In the genomic region with DNA sequence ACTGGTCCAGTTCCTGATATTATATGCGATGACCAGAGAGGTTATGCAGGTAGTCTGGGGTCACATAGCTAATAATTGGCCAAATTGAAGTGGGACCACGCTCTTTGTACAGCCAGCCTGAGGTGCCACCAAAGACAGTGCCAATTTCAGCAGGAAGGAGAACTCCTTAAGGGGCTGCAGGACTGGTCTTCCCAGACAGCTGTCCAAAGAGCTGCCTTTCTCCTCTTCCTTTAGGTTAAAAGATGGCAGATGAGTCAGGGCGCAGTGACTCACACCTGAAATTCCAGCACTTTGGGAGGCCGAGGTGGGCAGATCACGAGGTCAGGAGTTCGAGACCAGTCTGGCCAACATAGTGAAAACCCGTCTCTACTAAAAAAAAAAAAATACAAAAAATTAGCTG, we compare ENCODE assay signal across 19 cellular contexts.
"Had no signal": no experiment of that assay in that cellular context is flagged by ENCODE, and none has a peak within 500 bp of the region (broad histone marks: within the 10 kb centered on the region; RNA-seq: fewer than 3 reads in every experiment).

No MANE protein-coding gene starts in this region.

- DNase-seq: activated CD4-positive, CD25-positive, alpha-beta regulatory T cell treated with anti-CD3 and anti-CD28 coated beads, Interleukin-2, amount 50 U/mL, for 72 hours; activated effector memory CD4-positive, alpha-beta T cell treated with Interleukin-2 at 50 U/mL for 16 hours; activated T-cell treated with anti-CD3 and anti-CD28 coated beads, Interleukin-2, amount 50 U/mL, for 4 hours; caudate nucleus; effector CD4-positive, alpha-beta T cell; gastrocnemius medialis; mucosa of descending colon; naive thymus-derived CD8-positive, alpha-beta T cell; stimulated activated CD4-positive, alpha-beta T cell treated with anti-CD3 and anti-CD28 coated beads, Interleukin-1b, Interleukin-23, amount 100 ng/mL, for 48 hours; stomach; T-helper 1 cell; T1000; testis; upper lobe of right lung had no signal

- FAIRE-seq: colon had no signal

- ATAC-seq: activated T-cell treated with anti-CD3 and anti-CD28 coated beads, Interleukin-2, amount 50 U/mL, for 4 hours; gastrocnemius medialis; heart right ventricle; mucosa of descending colon; naive thymus-derived CD8-positive, alpha-beta T cell; upper lobe of right lung had no signal

- H3K36me3 ChIP-seq: gastrocnemius medialis, heart right ventricle, neutrophil, stomach, upper lobe of right lung had no signal

- H3K9ac ChIP-seq: parathyroid adenoma had no signal

- H3K79me2 ChIP-seq: parathyroid adenoma had no signal

- H2AFZ ChIP-seq: parathyroid adenoma had no signal

- H3K27ac Mint-ChIP-seq: activated naive CD4-positive, alpha-beta T cell treated with anti-CD3 and anti-CD28 coated beads, Interleukin-2, amount 50 U/mL, for 24 hours; naive thymus-derived CD8-positive, alpha-beta T cell had no signal

- H3K9me3 ChIP-seq: gastrocnemius medialis, mucosa of descending colon, neutrophil, testis, upper lobe of right lung had no signal

- H3K4me3 Mint-ChIP-seq: activated naive CD4-positive, alpha-beta T cell treated with anti-CD3 and anti-CD28 coated beads, Interleukin-2, amount 50 U/mL, for 24 hours; activated T-cell treated with anti-CD3 and anti-CD28 coated beads, Interleukin-2, amount 50 U/mL, for 4 hours; naive thymus-derived CD8-positive, alpha-beta T cell had no signal

- H3K4me1 Mint-ChIP-seq: activated naive CD4-positive, alpha-beta T cell treated with anti-CD3 and anti-CD28 coated beads, Interleukin-2, amount 50 U/mL, for 24 hours had no signal

- H3K36me3 Mint-ChIP-seq: activated naive CD4-positive, alpha-beta T cell treated with anti-CD3 and anti-CD28 coated beads, Interleukin-2, amount 50 U/mL, for 24 hours had no signal

- H3K27ac ChIP-seq: gastrocnemius medialis, heart right ventricle, neutrophil, parathyroid adenoma, stomach, testis, upper lobe of right lung had no signal

- H3K27me3 ChIP-seq: gastrocnemius medialis, heart right ventricle, stomach, testis, upper lobe of right lung had no signal

- H3K4me3 ChIP-seq: gastrocnemius medialis, heart right ventricle, mucosa of descending colon, stomach, testis, upper lobe of right lung had no signal

- H3K4me1 ChIP-seq: parathyroid adenoma had no signal
